In the genomic region with DNA sequence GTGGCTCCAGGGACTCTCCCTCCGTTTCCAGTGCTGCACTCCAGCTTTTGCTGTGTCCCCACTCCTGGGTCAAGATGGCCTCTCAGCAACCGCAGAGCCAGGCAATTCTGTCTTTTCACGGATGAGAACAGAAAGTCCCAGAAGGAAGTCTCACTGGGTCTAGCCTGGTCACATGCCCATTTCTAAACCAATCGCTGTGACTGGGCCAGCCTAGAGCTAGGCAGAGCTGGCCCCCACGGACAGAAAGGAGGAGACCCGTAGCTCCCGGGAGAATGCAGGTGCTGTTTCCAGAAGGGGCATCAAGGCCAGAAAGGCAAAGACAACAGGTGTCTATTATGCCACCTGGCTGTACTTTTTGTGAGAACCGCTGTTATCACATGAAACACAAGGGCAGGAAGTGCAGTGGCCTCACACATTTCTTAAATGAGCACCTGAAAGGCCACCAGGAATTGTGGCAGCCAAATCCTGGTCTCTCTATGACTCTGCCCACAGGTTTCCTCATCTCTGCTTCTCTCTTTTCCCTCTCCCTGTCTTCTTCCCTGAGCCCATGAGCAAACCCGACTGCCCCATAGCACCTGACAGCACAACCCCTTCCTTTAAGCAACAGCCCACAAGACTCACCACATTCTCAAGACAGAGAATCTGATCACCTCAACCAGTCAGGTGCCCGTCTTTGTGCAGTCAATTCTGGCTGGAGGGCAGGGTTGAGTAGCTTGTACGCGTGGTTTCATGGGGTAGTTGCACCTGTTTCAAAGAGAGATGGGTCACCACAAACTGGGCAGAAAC, we compare ENCODE assay signal across 8 cellular contexts.
DNase-seq lines count a peak whose midpoint lies in the region; ATAC-seq, FAIRE-seq and TF ChIP-seq lines count a peak whose summit lies in the region.

No MANE protein-coding gene starts in this region.

- no peak for TF ChIP-seq CTCF in GM10266 (IDR thresholded peaks at IDR 0.05; ENCODE audit: control insufficient read depth, insufficient read depth, low read depth, missing control alignments)

- TF ChIP-seq POLR2A in H54 (IDR thresholded peaks at IDR 0.05; ENCODE audit: low read depth, low read length): no peak

- no peaks in the 10 kb centered on the region for H3K9me3 ChIP-seq in HAP-1

- in situ Hi-C loops in HAP-1 (cut with MboI; ENCODE audit: low sequenced_read_pairs): no loop called here

- ATAC-seq in GM19467 (IDR thresholded peaks at IDR 0.05; ENCODE audit: unreplicated experiment) (peak; percentile 69), HG03439 (IDR thresholded peaks at IDR 0.05; ENCODE audit: unreplicated experiment) (peak; percentile 73)

- H3K27me3 ChIP-seq in HAP-1 (ENCODE audit: low read depth): no peaks in the 10 kb centered on the region

- DNase-seq in GM10266 (ENCODE audit: extremely low spot score) (peak; percentile 50), fibroblast of gingiva (ENCODE audit: low read depth) (peak; percentile 56), HAP-1 (ENCODE audit: low spot score in 2 of 2) (no peak), T-helper 9 cell (no peak), H54 (ENCODE audit: insufficient read length, low spot score) (no peak), SW 1271 (lab: John Stamatoyannopoulos, UW) (no peak)

- H3K36me3 ChIP-seq in HAP-1 (replicated peaks): no peaks in the 10 kb centered on the region

- no peak for FAIRE-seq in H54 (lab: Jason Lieb, UNC)

- no peaks in the 10 kb centered on the region; the same call in 1 of the 2 replicates for H3K4me1 ChIP-seq in HAP-1

- H3K4me3 ChIP-seq in HAP-1: no peak overlapping the region

Comparison
In these comparisons a context has a peak if more than half of its experiments do, and no peak if none do; other contexts are left out.
1. DNase-seq: peak in GM10266 (single experiment) and fibroblast of gingiva (single experiment); none in HAP-1 (0 of 2), T-helper 9 cell (single experiment), H54 (single experiment) and SW 1271 (0 of 2).